ENCODE assay signal across 20 cellular contexts in the genomic region with DNA sequence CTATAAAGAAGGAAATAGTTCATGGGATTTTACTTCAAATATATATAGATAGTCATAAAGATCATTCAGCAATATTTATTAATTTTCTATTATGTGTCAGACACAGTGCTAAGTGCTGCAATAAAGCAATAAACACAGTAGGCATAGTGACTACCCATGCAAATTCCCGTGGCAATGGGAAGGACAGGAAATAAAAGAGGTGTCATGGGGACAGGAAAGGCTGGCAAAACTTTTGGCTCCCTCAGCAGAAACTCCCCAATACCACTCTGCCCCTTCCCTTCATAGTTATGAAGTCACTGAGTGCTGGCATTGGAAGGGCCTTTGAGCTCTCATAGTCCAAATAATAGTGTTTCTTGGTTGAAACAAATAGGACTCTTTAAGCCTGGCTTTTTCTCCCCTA.
DNase-seq lines count a peak whose midpoint lies in the region; ATAC-seq, FAIRE-seq and TF ChIP-seq lines count a peak whose summit lies in the region.
"Had no signal": no experiment of that assay in that cellular context is flagged by ENCODE, and none has a peak within 500 bp of the region (broad histone marks: within the 10 kb centered on the region; RNA-seq: fewer than 3 reads in every experiment).

No MANE protein-coding gene starts in this region.

- peak overlapping the region; percentile 53; the same call in 2 of the 3 replicates for H3K4me2 ChIP-seq in A549
- no peak overlapping the region for H3K4me2 ChIP-seq in GM23338
- H3K4me2 ChIP-seq in mesendoderm (ENCODE audit: low read length) = no peak overlapping the region

- no peak overlapping the region for H3K18ac ChIP-seq in mesendoderm (ENCODE audit: low read length)

- no peaks in the 10 kb centered on the region for H4K20me1 ChIP-seq in GM23338 (replicated peaks; ENCODE audit: insufficient read depth)

- H3K4me1 Mint-ChIP-seq in GM23338 (peaks cover 31% of the 10 kb centered on the region), endodermal cell (peaks cover 24% of the 10 kb centered on the region), natural killer cell (peaks cover 29 to 33% of the 10 kb centered on the region in 2 donors)

- in situ Hi-C loops in HAP-1 (cut with MboI; ENCODE audit: low sequenced_read_pairs) = no loop called here

- no peak overlapping the region for H4K5ac ChIP-seq in mesendoderm (ENCODE audit: low read length)

- H3K4me3 Mint-ChIP-seq in GM23338 (no peak overlapping the region), endodermal cell (no peak overlapping the region), natural killer cell (peak overlapping the region; percentile 65)
- H3K4me3 Mint-ChIP-seq: activated CD4-positive, alpha-beta T cell treated with anti-CD3 and anti-CD28 coated beads for 36 hours; CD4-positive, alpha-beta T cell had no signal

- no peak for FAIRE-seq in A549 (lab: Jason Lieb, UNC)
- FAIRE-seq: GM12891, H1 had no signal

- ATAC-seq in A549 (no peak), GM23338 (no peak), natural killer cell (peak; percentile 16 to 44 (median 18)), HG02678 (IDR thresholded peaks at IDR 0.05; ENCODE audit: unreplicated experiment) (no peak)
- ATAC-seq: foreskin keratinocyte had no signal

- peaks cover 20% of the 10 kb centered on the region for H3K9me3 Mint-ChIP-seq in GM23338
- H3K9me3 Mint-ChIP-seq in endodermal cell = peaks cover 15% of the 10 kb centered on the region
- H3K9me3 Mint-ChIP-seq in natural killer cell = no peaks in the 10 kb centered on the region
- H3K9me3 Mint-ChIP-seq: activated T-helper 2 cell treated with anti-CD3 and anti-CD28 coated beads, Interferon-gamma antibody, Interleukin-2, Interleukin-4, amounts not matched to agents 10 μg/mL and 5 μg/mL and 100 μg/mL, durations not matched to agents 14 hours and 24 hours and 36 hours; CD4-positive, alpha-beta T cell had no signal

- no peak for TF ChIP-seq RAD21 in A549 (conservative IDR thresholded peaks at IDR 0.05 in 1 of 2, IDR thresholded peaks at IDR 0.05 in 1 of 2)

- H3K4ac ChIP-seq in mesendoderm (ENCODE audit: low read depth, low read length) = no peak overlapping the region

- H3K27me3 ChIP-seq in GM23338 (ENCODE audit: insufficient read depth) (no peaks in the 10 kb centered on the region), endodermal cell (ENCODE audit: control insufficient read depth, insufficient read depth, low read length, poor library complexity, severe bottlenecking) (no peaks in the 10 kb centered on the region), mesendoderm (ENCODE audit: insufficient read depth, low read length, poor library complexity) (no peaks in the 10 kb centered on the region), HAP-1 (ENCODE audit: low read depth) (no peaks in the 10 kb centered on the region; the same call in 1 of the 2 replicates)
- H3K27me3 ChIP-seq: breast epithelium, foreskin keratinocyte, uterus had no signal

- no peak overlapping the region for H2BK120ac ChIP-seq in mesendoderm (ENCODE audit: low read depth, low read length)

- H3K27ac Mint-ChIP-seq in GM23338 = no peak overlapping the region; the same call in 1 of the 2 replicates
- H3K27ac Mint-ChIP-seq in endodermal cell = no peak overlapping the region
- H3K27ac Mint-ChIP-seq in natural killer cell = peak overlapping the region; percentile 71 to 91
- H3K27ac Mint-ChIP-seq: activated CD4-positive, alpha-beta T cell treated with anti-CD3 and anti-CD28 coated beads for 36 hours; activated T-helper 2 cell treated with anti-CD3 and anti-CD28 coated beads, Interferon-gamma antibody, Interleukin-2, Interleukin-4, amounts not matched to agents 10 μg/mL and 5 μg/mL and 100 μg/mL, durations not matched to agents 14 hours and 24 hours and 36 hours; CD4-positive, alpha-beta T cell had no signal

- WGBS in A549 (ENCODE audit: missing lambda C conversion rate) = 74% methylated on average over 1 of the region's 1 CpG
- 61 to 70% methylated on average over 1 of the region's 1 CpG for WGBS in endodermal cell (ENCODE audit: insufficient coverage in 1 of 2, insufficient read length in 1 of 2), 2 experiments
- WGBS in mesendoderm (ENCODE audit: extremely low coverage, insufficient coverage, low lambda C conversion rate) = no CpG with 5 or more reads among the region's 1 CpG

- no peak for TF ChIP-seq CTCF in A549 (IDR thresholded peaks at IDR 0.05)
- TF ChIP-seq CTCF in GM23338 (conservative IDR thresholded peaks at IDR 0.05; ENCODE audit: low read depth in 2 of 2) = no peak
- TF ChIP-seq CTCF in endodermal cell (conservative IDR thresholded peaks at IDR 0.05) = no peak
- no peak for TF ChIP-seq CTCF in natural killer cell (IDR thresholded peaks at IDR 0.05)

- H2BK5ac ChIP-seq in mesendoderm (ENCODE audit: low read length) = no peak overlapping the region

- no peaks in the 10 kb centered on the region for H3K79me2 ChIP-seq in GM23338 (replicated peaks; ENCODE audit: insufficient read depth)
- no peaks in the 10 kb centered on the region for H3K79me2 ChIP-seq in mesendoderm (ENCODE audit: control insufficient read depth, insufficient read depth, low read length)

- intact Hi-C loops in natural killer cell (cut with micrococcal nuclease) = no loop called here

- H2AFZ ChIP-seq in GM23338 = peak overlapping the region; percentile 94

- no peak for TF ChIP-seq POLR2A in A549 (IDR thresholded peaks at IDR 0.05; ENCODE audit: low read length)

- no peaks in the 10 kb centered on the region for H3K79me1 ChIP-seq in mesendoderm (ENCODE audit: low read length)

- H4K8ac ChIP-seq in mesendoderm (ENCODE audit: low read depth, low read length) = no peak overlapping the region

- no peak for TF ChIP-seq EP300 in A549 (IDR thresholded peaks at IDR 0.05)

- H3K9me2 ChIP-seq in GM23338 (ENCODE audit: insufficient read depth) = peaks cover 13% of the 10 kb centered on the region; the same call in 1 of the 2 replicates

- H3K56ac ChIP-seq in mesendoderm (ENCODE audit: low read length) = no peak overlapping the region

- H3K23ac ChIP-seq in mesendoderm (ENCODE audit: low read length) = no peak overlapping the region

- H3K4me3 ChIP-seq in A549 (no peak overlapping the region), GM23338 (no peak overlapping the region), endodermal cell (ENCODE audit: low read length) (no peak overlapping the region), mesendoderm (ENCODE audit: low read length) (no peak overlapping the region), HAP-1 (no peak overlapping the region)
- H3K4me3 ChIP-seq: breast epithelium, uterus had no signal

- H2BK15ac ChIP-seq in mesendoderm (replicated peaks; ENCODE audit: low read depth) = no peak overlapping the region

- POLR2A ChIA-PET in A549 (lab: Yijun Ruan, JAX) = no interaction called here

- H2AK5ac ChIP-seq in mesendoderm (ENCODE audit: low read length) = no peak overlapping the region

- H3K9ac ChIP-seq in endodermal cell (ENCODE audit: extremely low read depth, low read length, poor library complexity, severe bottlenecking) (no peak overlapping the region), mesendoderm (ENCODE audit: low read length) (no peak overlapping the region)

- DNase-seq in A549 (ENCODE audit: low read depth in 1 of 2, low spot score in 1 of 2) (no peak), GM23338 (ENCODE audit: low spot score) (no peak), endodermal cell (no peak), natural killer cell (no peak), mesendoderm (no peak), NCI-H226 (no peak), HAP-1 (ENCODE audit: low spot score in 2 of 2) (no peak)
- DNase-seq: activated CD4-positive, alpha-beta T cell treated with anti-CD3 and anti-CD28 coated beads for 36 hours; CD4-positive, alpha-beta T cell; DMS53; foreskin keratinocyte; NCI-H1694 treated with DMSO at 0.1 percent for 48 hours; NCI-H774; SIG-M5; uterus had no signal

- CTCF ChIA-PET in A549 (lab: Yijun Ruan, JAX) = no interaction called here

- H3K36me3 Mint-ChIP-seq in GM23338 (ENCODE audit: low read depth) (0 out of 3 replicates have a peak, but pooled peaks cover 3% of the 10 kb centered on the region), endodermal cell (ENCODE audit: low read depth) (peaks cover 3% of the 10 kb centered on the region), natural killer cell (no peaks in the 10 kb centered on the region)

- H3K27me3 Mint-ChIP-seq in GM23338 (ENCODE audit: insufficient read depth, low read depth, poor library complexity) (no peaks in the 10 kb centered on the region), endodermal cell (ENCODE audit: insufficient read depth) (no peaks in the 10 kb centered on the region), natural killer cell (ENCODE audit: low read depth in 2 of 2) (no peaks in the 10 kb centered on the region)
- H3K27me3 Mint-ChIP-seq: activated CD4-positive, alpha-beta T cell treated with anti-CD3 and anti-CD28 coated beads for 36 hours; CD4-positive, alpha-beta T cell had no signal

- no peaks in the 10 kb centered on the region for H3K36me3 ChIP-seq in GM23338 (ENCODE audit: insufficient read depth)
- no peaks in the 10 kb centered on the region for H3K36me3 ChIP-seq in endodermal cell (ENCODE audit: control insufficient read depth, insufficient read depth, low read length)
- H3K36me3 ChIP-seq in mesendoderm (ENCODE audit: control insufficient read depth, insufficient read depth, low read length) = no peaks in the 10 kb centered on the region
- no peaks in the 10 kb centered on the region for H3K36me3 ChIP-seq in HAP-1 (replicated peaks)
- H3K36me3 ChIP-seq: breast epithelium, uterus had no signal

- H3K9me3 ChIP-seq in A549 (no peaks in the 10 kb centered on the region), endodermal cell (ENCODE audit: control insufficient read depth, low read length) (no peaks in the 10 kb centered on the region), HAP-1 (no peaks in the 10 kb centered on the region)
- H3K9me3 ChIP-seq: breast epithelium, uterus had no signal

- peaks cover 32% of the 10 kb centered on the region for H3K4me1 ChIP-seq in A549
- H3K4me1 ChIP-seq in GM23338 (ENCODE audit: insufficient read depth) = peaks cover 11% of the 10 kb centered on the region; the same call in 1 of the 2 replicates
- H3K4me1 ChIP-seq in endodermal cell (ENCODE audit: control insufficient read depth, insufficient read depth, low read length) = peaks cover 8% of the 10 kb centered on the region
- no peaks in the 10 kb centered on the region for H3K4me1 ChIP-seq in mesendoderm (ENCODE audit: control insufficient read depth, low read depth, low read length)
- H3K4me1 ChIP-seq in HAP-1 = no peaks in the 10 kb centered on the region; the same call in 1 of the 2 replicates
- H3K4me1 ChIP-seq: breast epithelium, uterus had no signal

- H3F3A ChIP-seq in GM23338 (replicated peaks; ENCODE audit: low read depth) = no peaks in the 10 kb centered on the region

- H3K27ac ChIP-seq in A549 (peak overlapping the region; percentile 64 to 74; a peak in 5 of 6 replicates), GM23338 (ENCODE audit: low read depth) (no peak overlapping the region), endodermal cell (ENCODE audit: low read depth, low read length) (peak overlapping the region; percentile 42), mesendoderm (ENCODE audit: low read depth, low read length) (no peak overlapping the region)
- H3K27ac ChIP-seq: breast epithelium, foreskin keratinocyte, uterus had no signal

TF ChIP-seq in A549, 52 proteins besides CTCF, POLR2A, EP300 and RAD21:
- no peak for TF ChIP-seq KDM5A (IDR thresholded peaks at IDR 0.05)
TF ChIP-seq in A549: peak in this region for 0.

TF ChIP-seq in GM23338, 12 proteins besides CTCF, POLR2A, EP300 and RAD21 (continues in another document):
- TF ChIP-seq CREB1 (CRISPR knock-in tag; IDR thresholded peaks at IDR 0.05; ENCODE audit: low read depth) = no peak

Comparison
In these comparisons a context has a peak if more than half of its experiments do, and no peak if none do; other contexts are left out.
1. ATAC-seq: peak in natural killer cell (3 of 3); none in A549 (0 of 2), GM23338 (single experiment) and HG02678 (single experiment).
2. H3K27ac ChIP-seq: peak in A549 (2 of 2) and endodermal cell (single experiment); none in GM23338 (single experiment) and mesendoderm (single experiment).
3. H3K27ac Mint-ChIP-seq: peak in natural killer cell (2 of 2); none in GM23338 (single experiment) and endodermal cell (single experiment).